In the genomic region with DNA sequence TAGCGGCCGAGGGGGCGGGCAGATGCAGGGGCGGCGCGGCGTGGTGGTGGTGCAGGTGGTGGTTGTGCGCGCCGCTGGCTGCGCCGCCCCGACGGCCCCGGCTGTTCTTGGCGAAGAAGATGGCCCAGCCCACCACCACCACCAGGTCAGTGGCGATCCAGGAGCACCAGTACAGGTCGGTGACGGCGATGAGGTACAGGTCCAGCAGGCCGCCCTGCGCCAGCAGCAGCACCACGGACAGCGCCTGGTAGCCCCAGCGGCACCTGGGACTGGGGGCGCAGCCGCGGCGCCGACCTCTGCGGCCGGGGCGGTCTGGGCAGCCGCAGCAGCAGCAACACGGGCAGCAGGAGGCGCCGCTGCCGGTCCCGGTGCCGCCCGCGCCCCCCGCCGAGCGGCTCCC, we compare ENCODE assay signal across 8 cellular contexts. TPM values are rescaled to one million over a fixed set of nuclear protein-coding genes. Genes with fewer than 3 reads are reported as not detected.
DNase-seq lines count a peak whose midpoint lies in the region; ATAC-seq and TF ChIP-seq lines count a peak whose summit lies in the region.

No MANE protein-coding gene starts in this region.

- peak overlapping the region; percentile 35; the same call in 1 of the 2 replicates for H3K4me3 ChIP-seq in DOHH2 (ENCODE audit: low read length)
- peak overlapping the region; percentile 60 for H3K4me3 ChIP-seq in OCI-LY1 (ENCODE audit: low read depth, low read length, poor library complexity, severe bottlenecking)
- peak overlapping the region; percentile 60 to 67 for H3K4me3 ChIP-seq in right atrium auricular region
- peak overlapping the region; percentile 66 for H3K4me3 ChIP-seq in skeletal muscle satellite cell (ENCODE audit: low read length)

- no peaks in the 10 kb centered on the region for H3K9me3 ChIP-seq in DOHH2 (ENCODE audit: control insufficient read depth, insufficient read depth, low read length)
- H3K9me3 ChIP-seq in OCI-LY1 (ENCODE audit: low read length) = no peaks in the 10 kb centered on the region
- no peaks in the 10 kb centered on the region for H3K9me3 ChIP-seq in right atrium auricular region
- no peaks in the 10 kb centered on the region for H3K9me3 ChIP-seq in skeletal muscle satellite cell (replicated peaks; ENCODE audit: low read length)

- no peak overlapping the region for H3K9ac ChIP-seq in OCI-LY1 (ENCODE audit: low read length)
- no peak overlapping the region for H3K9ac ChIP-seq in skeletal muscle satellite cell (ENCODE audit: low read depth, low read length)

- ATAC-seq in HG02571 (IDR thresholded peaks at IDR 0.05; ENCODE audit: unreplicated experiment) (no peak), HG03378 (IDR thresholded peaks at IDR 0.05; ENCODE audit: unreplicated experiment) (no peak)

- H3K4me1 ChIP-seq in DOHH2 (ENCODE audit: control insufficient read depth, low read length) (peaks cover 45% of the 10 kb centered on the region), OCI-LY1 (ENCODE audit: insufficient read depth, low read length, severe bottlenecking) (no peaks in the 10 kb centered on the region), right atrium auricular region (peaks cover 0 to 26% of the 10 kb centered on the region in 2 donors), skeletal muscle satellite cell (ENCODE audit: control insufficient read depth, insufficient read depth, low read length) (peaks cover 4% of the 10 kb centered on the region)

- no peaks in the 10 kb centered on the region for H3K9me2 ChIP-seq in DOHH2 (replicated peaks; ENCODE audit: control insufficient read depth, low read length)
- no peaks in the 10 kb centered on the region for H3K9me2 ChIP-seq in OCI-LY1 (ENCODE audit: low read depth, low read length)

- TF ChIP-seq CTCF in DOHH2 (IDR thresholded peaks at IDR 0.05; ENCODE audit: low read depth, low read length, poor library complexity, severe bottlenecking) (no peak), OCI-LY1 (IDR thresholded peaks at IDR 0.05; ENCODE audit: low read length) (no peak), right atrium auricular region (IDR thresholded peaks at IDR 0.05) (no peak)

- H3F3A ChIP-seq in DOHH2 (ENCODE audit: control insufficient read depth, insufficient read depth) = peaks cover 13% of the 10 kb centered on the region
- H3F3A ChIP-seq in OCI-LY1 (ENCODE audit: insufficient read depth, low read length) = no peaks in the 10 kb centered on the region

- no peak overlapping the region for H3K27ac ChIP-seq in DOHH2 (ENCODE audit: low read depth, low read length)
- H3K27ac ChIP-seq in OCI-LY1 (ENCODE audit: low read depth, low read length, poor library complexity, severe bottlenecking) = no peak overlapping the region
- no peak overlapping the region for H3K27ac ChIP-seq in right atrium auricular region

- H2AFZ ChIP-seq in OCI-LY1 (ENCODE audit: low read length) = no peak overlapping the region

- H3K36me3 ChIP-seq in DOHH2 (ENCODE audit: control insufficient read depth, low read length) (no peaks in the 10 kb centered on the region), OCI-LY1 (ENCODE audit: insufficient read depth, low read length) (no peaks in the 10 kb centered on the region), right atrium auricular region (no peaks in the 10 kb centered on the region), skeletal muscle satellite cell (ENCODE audit: insufficient read depth, low read length) (no peaks in the 10 kb centered on the region)

- H4K20me1 ChIP-seq in DOHH2 (ENCODE audit: control insufficient read depth, insufficient read depth, low read depth, low read length) = no peaks in the 10 kb centered on the region
- no peaks in the 10 kb centered on the region for H4K20me1 ChIP-seq in OCI-LY1 (ENCODE audit: insufficient read depth, low read length)

- DNase-seq in activated gamma-delta T cell treated with anti-CD3 and anti-CD28 coated beads, Interleukin-2, amount 50 U/mL, for 16 hours (ENCODE audit: low read depth) = peak; percentile 20
- DNase-seq in right atrium auricular region (ENCODE audit: low spot score) = no peak
- DNase-seq in GOT3 (lab: John Stamatoyannopoulos, UW) = no peak

- peak overlapping the region; percentile 80; the same call in 1 of the 2 replicates for H3K4me2 ChIP-seq in DOHH2 (ENCODE audit: low read length)
- H3K4me2 ChIP-seq in OCI-LY1 (ENCODE audit: low read length) = no peak overlapping the region
- H3K4me2 ChIP-seq in skeletal muscle satellite cell (ENCODE audit: low read length) = peak overlapping the region; percentile 82

- H3K27me3 ChIP-seq in DOHH2 (ENCODE audit: control insufficient read depth, low read length) = no peaks in the 10 kb centered on the region
- H3K27me3 ChIP-seq in OCI-LY1 (ENCODE audit: insufficient read depth, low read length) = 0 out of 2 replicates have a peak, but pooled peaks cover 1% of the 10 kb centered on the region
- peaks cover 0 to 2% of the 10 kb centered on the region in 2 donors for H3K27me3 ChIP-seq in right atrium auricular region
- peaks cover 37% of the 10 kb centered on the region for H3K27me3 ChIP-seq in skeletal muscle satellite cell (ENCODE audit: control insufficient read depth, insufficient read depth, low read length)

- no peaks in the 10 kb centered on the region for H3K79me2 ChIP-seq in DOHH2 (ENCODE audit: control insufficient read depth, low read length)
- no peaks in the 10 kb centered on the region for H3K79me2 ChIP-seq in OCI-LY1 (ENCODE audit: insufficient read depth, low read length)

RNA-seq across cellular contexts. Expression of a gene that starts 0.9 kb away (rescaled TPM):
- total RNA-seq in right atrium auricular region = 1 to 10 TPM in 1 of 2 donors, under 1 TPM in 1; 0.55 to 1.1 TPM
- total RNA-seq in skeletal muscle satellite cell (2012; rRNA removed) = 0.22 and 0.25 TPM in 2 replicates

RNA-seq across cellular contexts. Expression of a gene that starts 35.5 kb away (rescaled TPM):
- total RNA-seq in right atrium auricular region = 10 to 100 TPM in 1 of 2 donors, 1 to 10 TPM in 1; 7.9 to 12.2 TPM
- 6.3 and 9.2 TPM in 2 replicates for total RNA-seq in skeletal muscle satellite cell (2012; rRNA removed)

RNA-seq across cellular contexts. Expression of a gene that starts 38.8 kb away (rescaled TPM):
- 10 to 100 TPM; 33.1 to 39.7 TPM for total RNA-seq in right atrium auricular region
- 37.8 and 67.9 TPM in 2 replicates for total RNA-seq in skeletal muscle satellite cell (2012; rRNA removed)
